15 cellular contexts compared by ENCODE assay signal in the genomic region with DNA sequence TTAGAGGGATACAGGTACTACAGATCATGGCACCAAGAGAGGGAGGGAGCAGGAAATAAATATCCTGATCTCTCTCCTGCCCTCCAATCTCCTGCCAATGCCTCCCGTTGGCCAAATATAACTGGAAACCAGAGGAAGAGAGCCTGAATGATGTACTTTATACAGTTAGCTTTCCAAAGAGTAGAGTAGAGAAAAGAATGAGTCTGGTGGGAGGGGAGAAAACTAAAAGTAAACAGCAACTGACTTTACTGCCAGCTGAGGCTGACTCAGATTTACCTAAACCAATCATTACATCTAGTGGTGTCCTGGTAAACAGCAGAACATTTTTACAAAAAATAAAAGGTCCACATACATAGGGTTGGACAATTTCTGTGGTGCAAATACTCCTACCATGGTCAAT. TPM values are rescaled to one million over a fixed set of nuclear protein-coding genes. Genes with fewer than 3 reads are reported as not detected.
A peak's percentile ranks its signal among the peaks of the same experiment; 100 is the strongest.
DNase-seq lines count a peak whose midpoint lies in the region; ATAC-seq lines count a peak whose summit lies in the region.
"Had no signal": no experiment of that assay in that cellular context is flagged by ENCODE, and none has a peak within 500 bp of the region (broad histone marks: within the 10 kb centered on the region; RNA-seq: fewer than 3 reads in every experiment).

No MANE protein-coding gene starts in this region.

- peaks cover 18% of the 10 kb centered on the region for H3K36me3 Mint-ChIP-seq in CD4-positive, CD25-positive, alpha-beta regulatory T cell
- H3K36me3 Mint-ChIP-seq in naive thymus-derived CD4-positive, alpha-beta T cell: peaks cover 4 to 16% (median 4%) of the 10 kb centered on the region in 5 donors

- DNase-seq in CD4-positive, CD25-positive, alpha-beta regulatory T cell: no peak
- DNase-seq in HT-29 (ENCODE audit: low spot score): peak; percentile 57
- peak; percentile 59 for DNase-seq in dermis blood vessel endothelial cell
- DNase-seq in naive thymus-derived CD4-positive, alpha-beta T cell: no peak
- no peak for DNase-seq in activated effector memory CD4-positive, alpha-beta T cell treated with anti-CD3 and anti-CD28 coated beads, Interleukin-2, amount 50 U/mL, for 16 hours
- no peak for DNase-seq in MV-4-11 (lab: John Stamatoyannopoulos, UW)
- DNase-seq: NCI-H1105; NCI-H524 treated with DMSO at 0.1 percent for 48 hours; psoas muscle; stimulated activated CD4-positive, alpha-beta T cell treated with anti-CD3 and anti-CD28 coated beads, Interleukin-4, amount 100 ng/mL, for 24 hours had no signal

- peak; percentile 40 to 51 for ATAC-seq in CD4-positive, CD25-positive, alpha-beta regulatory T cell (ENCODE audit: low read depth in 2 of 2)
- no peak for ATAC-seq in naive thymus-derived CD4-positive, alpha-beta T cell
- ATAC-seq in GM18861 (IDR thresholded peaks at IDR 0.05; ENCODE audit: unreplicated experiment) (no peak), GM19452 (IDR thresholded peaks at IDR 0.05; ENCODE audit: unreplicated experiment) (no peak)
- ATAC-seq: psoas muscle had no signal

- peaks cover 31% of the 10 kb centered on the region for H3K4me1 ChIP-seq in CD4-positive, CD25-positive, alpha-beta regulatory T cell (ENCODE audit: control insufficient read depth, insufficient read depth, low read length, poor library complexity, severe bottlenecking)
- peaks cover 4 to 44% of the 10 kb centered on the region in 2 donors for H3K4me1 ChIP-seq in naive thymus-derived CD4-positive, alpha-beta T cell (ENCODE audit: control insufficient read depth in 2 of 2, insufficient read depth in 2 of 2, low read length in 2 of 2)

- H3K9me3 Mint-ChIP-seq in CD4-positive, CD25-positive, alpha-beta regulatory T cell: peaks cover 0 to 1% (median 0%) of the 10 kb centered on the region in 7 donors
- peaks cover 0 to 3% (median 0%) of the 10 kb centered on the region in 11 donors for H3K9me3 Mint-ChIP-seq in naive thymus-derived CD4-positive, alpha-beta T cell

- peak overlapping the region; percentile 15 to 76 (median 43) for H3K27ac Mint-ChIP-seq in CD4-positive, CD25-positive, alpha-beta regulatory T cell
- peak overlapping the region in 8 of 9 donors; percentile 8 to 82 (median 56) for H3K27ac Mint-ChIP-seq in naive thymus-derived CD4-positive, alpha-beta T cell

- H3K4me1 Mint-ChIP-seq in CD4-positive, CD25-positive, alpha-beta regulatory T cell: peaks cover 48 to 75% (median 61%) of the 10 kb centered on the region in 4 donors
- peaks cover 37 to 75% (median 68%) of the 10 kb centered on the region in 7 donors for H3K4me1 Mint-ChIP-seq in naive thymus-derived CD4-positive, alpha-beta T cell

- peak overlapping the region in 1 of 4 donors; percentile 30 for H3K4me3 Mint-ChIP-seq in CD4-positive, CD25-positive, alpha-beta regulatory T cell
- H3K4me3 Mint-ChIP-seq in naive thymus-derived CD4-positive, alpha-beta T cell: peak overlapping the region in 2 of 10 donors; percentile 2 to 19

- POLR2A ChIA-PET in naive thymus-derived CD4-positive, alpha-beta T cell (lab: Charles Lee): interaction anchor here (0.7 to 2.1 kb wide), 7 partner anchors 10 to 98 kb away, joined by 3 to 8 read pairs (median 5); no protein-coding TSS in a partner anchor

- intact Hi-C loops in naive thymus-derived CD4-positive, alpha-beta T cell (cut with micrococcal nuclease): no loop called here

- no peaks in the 10 kb centered on the region for H3K9me3 ChIP-seq in CD4-positive, CD25-positive, alpha-beta regulatory T cell (ENCODE audit: control insufficient read depth in 2 of 2, low read length in 2 of 2)
- H3K9me3 ChIP-seq in naive thymus-derived CD4-positive, alpha-beta T cell (ENCODE audit: control insufficient read depth in 2 of 3, low read length in 3 of 3): no peaks in the 10 kb centered on the region
- H3K9me3 ChIP-seq: esophagus muscularis mucosa, psoas muscle had no signal

- H3K27me3 ChIP-seq in CD4-positive, CD25-positive, alpha-beta regulatory T cell (ENCODE audit: control insufficient read depth, insufficient read depth, low read length): no peaks in the 10 kb centered on the region
- H3K27me3 ChIP-seq in naive thymus-derived CD4-positive, alpha-beta T cell (ENCODE audit: control insufficient read depth in 2 of 2, insufficient read depth in 2 of 2, low read length in 2 of 2): no peaks in the 10 kb centered on the region

- H3K36me3 ChIP-seq in CD4-positive, CD25-positive, alpha-beta regulatory T cell (ENCODE audit: control insufficient read depth, insufficient read depth, low read length): no peaks in the 10 kb centered on the region
- H3K36me3 ChIP-seq in naive thymus-derived CD4-positive, alpha-beta T cell (ENCODE audit: control insufficient read depth in 2 of 3, insufficient read depth in 3 of 3, low read length in 3 of 3): peaks cover 0 to 3% (median 0%) of the 10 kb centered on the region in 3 experiments
- H3K36me3 ChIP-seq: esophagus muscularis mucosa had no signal

- H3K27me3 Mint-ChIP-seq in CD4-positive, CD25-positive, alpha-beta regulatory T cell: peaks cover 1% of the 10 kb centered on the region
- no peaks in the 10 kb centered on the region for H3K27me3 Mint-ChIP-seq in naive thymus-derived CD4-positive, alpha-beta T cell

- H3K4me3 ChIP-seq in CD4-positive, CD25-positive, alpha-beta regulatory T cell (ENCODE audit: low read depth, low read length): no peak overlapping the region
- H3K4me3 ChIP-seq in naive thymus-derived CD4-positive, alpha-beta T cell (ENCODE audit: low read length): no peak overlapping the region
- H3K4me3 ChIP-seq: esophagus muscularis mucosa, psoas muscle had no signal

- CTCF ChIA-PET in naive thymus-derived CD4-positive, alpha-beta T cell (lab: Charles Lee): interaction anchor here (0.7 to 1.8 kb wide), 3 partner anchors 20 to 33 kb away, joined by 3 to 4 read pairs (median 3); a partner anchor contains a TSS

- peak overlapping the region; percentile 43 for H3K27ac ChIP-seq in CD4-positive, CD25-positive, alpha-beta regulatory T cell (ENCODE audit: insufficient read depth, low read length, poor library complexity, severe bottlenecking)
- no peak overlapping the region for H3K27ac ChIP-seq in naive thymus-derived CD4-positive, alpha-beta T cell (ENCODE audit: low read depth, low read length)
- H3K27ac ChIP-seq: C4-2B, esophagus muscularis mucosa, psoas muscle had no signal

RNA-seq across cellular contexts. Expression of a gene that starts 5.1 kb away (rescaled TPM):
- total RNA-seq in CD4-positive, CD25-positive, alpha-beta regulatory T cell: 16.1 TPM
- 10 to 100 TPM in 1 of 4 donors, 1 to 10 TPM in 3; 4.5 to 12.2 (median 6.3) TPM for polyA plus RNA-seq in CD4-positive, CD25-positive, alpha-beta regulatory T cell
- 11.1 and 11.7 TPM in 2 replicates for total RNA-seq in HT-29 (2014; rRNA removed; shearing (Covaris generic))
- total RNA-seq in dermis blood vessel endothelial cell: 7.3 and 8.7 TPM in 2 replicates
- total RNA-seq in naive thymus-derived CD4-positive, alpha-beta T cell: 10 to 100 TPM; 13.3 to 17.4 (median 17.0) TPM
- polyA plus RNA-seq in naive thymus-derived CD4-positive, alpha-beta T cell: 1 to 10 TPM; 3.6 to 4.6 TPM
- total RNA-seq: G401 had no signal

RNA-seq across cellular contexts. Expression of a gene that starts 17.1 kb away (rescaled TPM):
- 1.0 TPM for total RNA-seq in CD4-positive, CD25-positive, alpha-beta regulatory T cell
- under 1 TPM in 1 of 4 donors, not detected in 3; 0.37 TPM for polyA plus RNA-seq in CD4-positive, CD25-positive, alpha-beta regulatory T cell
- 24.3 and 30.4 TPM in 2 replicates for total RNA-seq in HT-29 (2014; rRNA removed; shearing (Covaris generic))
- total RNA-seq in dermis blood vessel endothelial cell: 73.5 and 98.5 TPM in 2 replicates
- total RNA-seq in naive thymus-derived CD4-positive, alpha-beta T cell: 1 to 10 TPM in 4 of 5 experiments, under 1 TPM in 1; 0.69 to 5.9 (median 1.6) TPM
- polyA plus RNA-seq in naive thymus-derived CD4-positive, alpha-beta T cell: 1 to 10 TPM; 1.2 to 1.5 TPM
- total RNA-seq: G401 had no signal

RNA-seq across cellular contexts. Expression of a gene that starts 22.2 kb away (rescaled TPM):
- 71.5 TPM for total RNA-seq in CD4-positive, CD25-positive, alpha-beta regulatory T cell
- polyA plus RNA-seq in CD4-positive, CD25-positive, alpha-beta regulatory T cell: 100 to 1,000 TPM; 169 to 200 (median 174) TPM
- 0.10 TPM in 1 of 2 replicates, not detected in the other for total RNA-seq in HT-29 (2014; rRNA removed; shearing (Covaris generic))
- under 0.01 TPM in 1 of 2 replicates, not detected in the other for total RNA-seq in dermis blood vessel endothelial cell
- 100 to 1,000 TPM in 3 of 5 experiments, 10 to 100 TPM in 2; 64.3 to 120 (median 118) TPM for total RNA-seq in naive thymus-derived CD4-positive, alpha-beta T cell
- polyA plus RNA-seq in naive thymus-derived CD4-positive, alpha-beta T cell: 100 to 1,000 TPM in 1 of 2 donors, 10 to 100 TPM in 1; 94.1 to 195 TPM
- total RNA-seq: G401 had no signal

RNA-seq across cellular contexts. Expression of a gene that starts 57.5 kb away (rescaled TPM):
- total RNA-seq in CD4-positive, CD25-positive, alpha-beta regulatory T cell: 585 TPM
- 100 to 1,000 TPM; 704 to 823 (median 778) TPM for polyA plus RNA-seq in CD4-positive, CD25-positive, alpha-beta regulatory T cell
- total RNA-seq in HT-29 (2014; rRNA removed; shearing (Covaris generic)): not detected in 2 replicates
- not detected in 2 replicates for total RNA-seq in dermis blood vessel endothelial cell
- total RNA-seq in naive thymus-derived CD4-positive, alpha-beta T cell: 100 to 1,000 TPM; 392 to 706 (median 670) TPM
- polyA plus RNA-seq in naive thymus-derived CD4-positive, alpha-beta T cell: 1,000 to 10,000 TPM in 1 of 2 donors, 100 to 1,000 TPM in 1; 987 to 1,286 TPM
- total RNA-seq: G401 had no signal

Comparison
In these comparisons a context has a peak if more than half of its experiments do, and no peak if none do; other contexts are left out.
1. ATAC-seq: peak in CD4-positive, CD25-positive, alpha-beta regulatory T cell (2 of 2); none in naive thymus-derived CD4-positive, alpha-beta T cell (single experiment), GM18861 (single experiment) and GM19452 (single experiment).
2. DNase-seq: peak in HT-29 (single experiment) and dermis blood vessel endothelial cell (single experiment); none in CD4-positive, CD25-positive, alpha-beta regulatory T cell (0 of 3), naive thymus-derived CD4-positive, alpha-beta T cell (0 of 9), activated effector memory CD4-positive, alpha-beta T cell treated with anti-CD3 and anti-CD28 coated beads, Interleukin-2, amount 50 U/mL, for 16 hours (single experiment) and MV-4-11 (single experiment).
3. RNA of a gene that starts 22.2 kb away (total RNA-seq): 64.3 to 120 TPM in naive thymus-derived CD4-positive, alpha-beta T cell and 71.5 TPM in CD4-positive, CD25-positive, alpha-beta regulatory T cell (single experiment); 0.10 TPM in HT-29 and under 0.01 TPM in dermis blood vessel endothelial cell; every median in the first group is over 10 times any median in the second.